ENCODE assay signal across 9 cellular contexts in the genomic region with DNA sequence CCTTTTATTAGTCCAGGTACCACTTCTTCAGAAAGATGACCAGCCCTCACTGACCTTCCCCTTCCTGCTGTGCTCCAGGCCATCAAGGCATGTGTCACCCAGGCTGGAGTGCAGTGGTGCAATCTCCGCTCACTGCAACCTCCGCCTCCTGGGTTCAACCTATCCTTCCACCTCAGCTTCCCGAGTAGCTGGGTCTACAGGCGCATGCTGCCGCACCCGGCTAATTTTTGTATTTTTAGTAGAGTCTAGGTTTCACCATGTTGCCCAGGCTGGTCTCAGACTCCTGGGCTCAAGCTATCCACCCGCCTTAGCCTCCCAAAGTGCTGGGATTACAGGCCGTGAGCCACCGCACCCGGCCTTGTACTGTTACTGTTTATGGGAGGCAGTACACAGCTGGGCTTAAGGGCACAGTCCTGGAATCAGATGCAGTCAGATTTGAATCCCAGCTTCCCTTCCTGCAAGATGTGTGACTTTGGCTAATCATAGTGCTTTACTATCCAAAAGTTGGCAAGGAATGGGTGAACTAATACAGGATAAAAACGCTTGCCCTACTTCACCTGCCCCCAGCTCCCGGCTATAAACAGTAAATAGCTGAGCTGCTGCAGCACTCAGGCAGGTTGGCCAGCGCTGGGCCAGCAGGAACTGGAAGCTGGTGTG. TPM values are rescaled to one million over a fixed set of nuclear protein-coding genes. Genes with fewer than 3 reads are reported as not detected.
DNase-seq lines count a peak whose midpoint lies in the region; ATAC-seq, FAIRE-seq and TF ChIP-seq lines count a peak whose summit lies in the region.
"Had no signal": no experiment of that assay in that cellular context is flagged by ENCODE, and none has a peak within 500 bp of the region (broad histone marks: within the 10 kb centered on the region; RNA-seq: fewer than 3 reads in every experiment).

No MANE protein-coding gene starts in this region.

- H3K27me3 Mint-ChIP-seq in endothelial cell (ENCODE audit: unreplicated experiment) = peaks cover 6% of the 10 kb centered on the region
- peaks cover 2% of the 10 kb centered on the region for H3K27me3 Mint-ChIP-seq in neural crest cell (ENCODE audit: low read depth)

- H3K27ac Mint-ChIP-seq in endothelial cell (ENCODE audit: unreplicated experiment) (peak overlapping the region; percentile 72), neural crest cell (ENCODE audit: unreplicated experiment) (peak overlapping the region; percentile 62)

- H3K4me1 Mint-ChIP-seq in endothelial cell (ENCODE audit: unreplicated experiment) (peaks cover 37% of the 10 kb centered on the region), neural crest cell (peaks cover 31% of the 10 kb centered on the region)

- FAIRE-seq in HTR-8/SVneo (lab: Jason Lieb, UNC) = no peak
- FAIRE-seq: TTC549 had no signal

- peak; percentile 43 for DNase-seq in CD1c-positive myeloid dendritic cell (ENCODE audit: extremely low spot score)
- peak; percentile 34 for DNase-seq in MG63
- no peak for DNase-seq in endothelial cell (ENCODE audit: low spot score)
- DNase-seq in neural crest cell (ENCODE audit: low read depth, low spot score) = no peak
- DNase-seq in HTR-8/SVneo (ENCODE audit: insufficient read length, low spot score) = no peak
- no peak for DNase-seq in GM10266 (ENCODE audit: extremely low spot score)
- DNase-seq in NCI-H446 (lab: John Stamatoyannopoulos, UW) = no peak

- H3K9me3 ChIP-seq in MG63 = no peaks in the 10 kb centered on the region

- no peaks in the 10 kb centered on the region for H3K9me3 Mint-ChIP-seq in endothelial cell (ENCODE audit: unreplicated experiment)
- H3K9me3 Mint-ChIP-seq in neural crest cell = no peaks in the 10 kb centered on the region

- TF ChIP-seq CTCF in endothelial cell (IDR thresholded peaks at IDR 0.05; ENCODE audit: unreplicated experiment) (no peak), neural crest cell (conservative IDR thresholded peaks at IDR 0.05) (no peak), GM10266 (IDR thresholded peaks at IDR 0.05; ENCODE audit: control insufficient read depth, insufficient read depth, low read depth, missing control alignments) (no peak)

- peaks cover 38% of the 10 kb centered on the region for H3K36me3 Mint-ChIP-seq in endothelial cell (ENCODE audit: low read depth, unreplicated experiment)
- H3K36me3 Mint-ChIP-seq in neural crest cell (ENCODE audit: low read depth) = peaks cover 15% of the 10 kb centered on the region

- H3K4me3 Mint-ChIP-seq in endothelial cell (ENCODE audit: unreplicated experiment) (peak overlapping the region; percentile 67), neural crest cell (peak overlapping the region; percentile 86)

- H3K36me3 ChIP-seq in MG63 = peaks cover 54% of the 10 kb centered on the region

- H3K4me3 ChIP-seq in MG63 = no peak overlapping the region; the same call in 1 of the 2 replicates

- no peak for ATAC-seq in HG03139 (IDR thresholded peaks at IDR 0.05; ENCODE audit: unreplicated experiment)

- H3K27me3 ChIP-seq in MG63 = no peaks in the 10 kb centered on the region

RNA-seq across cellular contexts. Expression of gene EIF4EBP3, which starts 0.5 kb away (rescaled TPM):
- 4.0 and 4.5 TPM in 2 replicates for total RNA-seq in MG63 (2014; rRNA removed; shearing (Covaris generic); ENCODE audit: low replicate concordance)
- total RNA-seq in endothelial cell (ENCODE audit: unreplicated experiment) (16.4 TPM), neural crest cell (8.4 and 10.3 TPM in 2 replicates)

RNA-seq across cellular contexts. Expression of gene SRA1, which starts 10.3 kb away (rescaled TPM):
- 62.1 and 92.9 TPM in 2 replicates for total RNA-seq in MG63 (2014; rRNA removed; shearing (Covaris generic); ENCODE audit: low replicate concordance)
- total RNA-seq in endothelial cell (ENCODE audit: unreplicated experiment) (17.1 TPM), neural crest cell (34.7 and 36.3 TPM in 2 replicates)

RNA-seq across cellular contexts. Expression of gene APBB3, which starts 17.4 kb away (rescaled TPM):
- 7.2 and 12.5 TPM in 2 replicates for total RNA-seq in MG63 (2014; rRNA removed; shearing (Covaris generic); ENCODE audit: low replicate concordance)
- total RNA-seq in endothelial cell (ENCODE audit: unreplicated experiment) (24.6 TPM), neural crest cell (36.2 TPM in 2 replicates)

RNA-seq across cellular contexts. Expression of gene SLC35A4, which starts 17.6 kb away (rescaled TPM):
- 21.7 and 24.8 TPM in 2 replicates for total RNA-seq in MG63 (2014; rRNA removed; shearing (Covaris generic); ENCODE audit: low replicate concordance)
- total RNA-seq in endothelial cell (ENCODE audit: unreplicated experiment) (91.2 TPM), neural crest cell (99.4 and 106 TPM in 2 replicates)

Comparison
In these comparisons a context has a peak if more than half of its experiments do, and no peak if none do; other contexts are left out.
1. DNase-seq: peak in CD1c-positive myeloid dendritic cell (single experiment) and MG63 (single experiment); none in endothelial cell (single experiment), neural crest cell (single experiment), HTR-8/SVneo (single experiment), GM10266 (single experiment) and NCI-H446 (0 of 2).